In the genomic region with DNA sequence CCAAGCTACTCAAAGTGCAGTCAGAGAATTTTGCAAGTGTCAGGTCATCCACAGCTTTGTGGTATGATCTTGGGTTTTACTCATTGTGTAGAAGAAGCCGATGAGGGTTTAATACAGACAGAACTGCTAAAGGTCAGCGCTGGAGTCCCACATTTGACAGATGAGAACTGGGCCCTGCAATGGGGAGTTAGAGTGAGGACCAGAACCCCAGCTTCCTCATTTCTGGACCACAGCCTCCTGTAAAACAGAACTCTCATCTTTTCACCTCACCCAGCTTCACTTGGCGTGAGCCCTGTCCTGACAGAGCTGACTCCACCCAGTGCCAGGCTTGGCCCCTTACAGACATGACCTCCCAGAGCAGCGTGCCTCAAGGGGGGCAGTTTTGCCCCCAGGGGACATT, we compare ENCODE assay signal across 16 cellular contexts.
"Had no signal": no experiment of that assay in that cellular context is flagged by ENCODE, and none has a peak within 500 bp of the region (broad histone marks: within the 10 kb centered on the region; RNA-seq: fewer than 3 reads in every experiment).

No MANE protein-coding gene starts in this region.

- H3K4me3 Mint-ChIP-seq: activated CD4-positive, alpha-beta T cell treated with anti-CD3 and anti-CD28 coated beads, Interleukin-2, amount 10 ng/mL, durations not matched to agents 7 days and 5 days; T-helper 17 cell had no signal

- H3K27ac ChIP-seq: adrenal gland, epithelial cell of prostate, parathyroid adenoma had no signal

- H3K9ac ChIP-seq: parathyroid adenoma had no signal

- DNase-seq: activated CD4-positive, alpha-beta T cell treated with anti-CD3 and anti-CD28 coated beads, Interleukin-2, amount 10 ng/mL, durations not matched to agents 7 days and 5 days; activated CD4-positive, CD25-positive, alpha-beta regulatory T cell; activated naive CD4-positive, alpha-beta T cell treated with anti-CD3 and anti-CD28 coated beads, Interleukin-2, amount 50 U/mL, for 16 hours; adrenal gland; central memory CD4-positive, alpha-beta T cell; cortex of kidney; effector CD8-positive, alpha-beta T cell; left ventricle myocardium superior; retina; T-helper 17 cell had no signal

- H3K9me3 Mint-ChIP-seq: activated CD4-positive, alpha-beta T cell treated with anti-CD3 and anti-CD28 coated beads, Interleukin-2, amount 10 ng/mL, durations not matched to agents 7 days and 5 days had no signal

- H3K4me3 ChIP-seq: adrenal gland, gastroesophageal sphincter, tibial nerve had no signal

- FAIRE-seq: keratinocyte, TTC549 had no signal

- H3K36me3 ChIP-seq: adrenal gland, gastroesophageal sphincter, tibial nerve had no signal

- ATAC-seq: gastroesophageal sphincter, left ventricle myocardium superior, T-helper 17 cell had no signal

- H3K27ac Mint-ChIP-seq: T-helper 17 cell had no signal

- H3K27me3 ChIP-seq: adrenal gland, gastroesophageal sphincter, tibial nerve had no signal

- H3K27me3 Mint-ChIP-seq: activated CD4-positive, alpha-beta T cell treated with anti-CD3 and anti-CD28 coated beads, Interleukin-2, amount 10 ng/mL, durations not matched to agents 7 days and 5 days; T-helper 17 cell had no signal

- H3K9me3 ChIP-seq: adrenal gland, gastroesophageal sphincter, tibial nerve had no signal

- H2AFZ ChIP-seq: parathyroid adenoma had no signal
